ENCODE assay signal across 1 cellular context in the genomic region with DNA sequence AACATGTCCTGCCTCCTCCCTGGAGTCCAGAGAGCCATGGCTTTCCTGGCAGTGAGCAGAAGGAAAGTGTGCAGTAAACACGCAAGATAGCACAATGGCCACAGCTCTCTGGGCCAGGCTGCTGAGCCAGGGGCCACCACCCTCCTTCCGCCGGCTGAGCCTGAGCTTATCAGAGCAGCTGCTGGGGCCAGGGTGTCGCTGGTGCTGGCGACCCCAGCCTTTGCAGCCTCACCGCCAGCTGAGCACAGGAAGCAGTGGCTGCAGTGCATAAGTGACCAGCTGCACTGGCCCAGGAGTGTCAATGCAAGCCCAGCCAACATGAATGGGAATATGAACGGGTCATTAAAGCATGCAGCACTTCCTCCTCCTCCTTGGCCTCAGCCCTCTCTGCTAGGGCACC.
TF ChIP-seq lines count a peak whose summit lies in the region.

No MANE protein-coding gene starts in this region.

TF ChIP-seq in liver, 16 proteins besides CTCF, POLR2A, EP300 and RAD21 (continued from another document):
- no peak for TF ChIP-seq GABPA (IDR thresholded peaks at IDR 0.05 in 1 of 2, conservative IDR thresholded peaks at IDR 0.05 in 1 of 2)
